ENCODE assay signal across 8 cellular contexts in the genomic region with DNA sequence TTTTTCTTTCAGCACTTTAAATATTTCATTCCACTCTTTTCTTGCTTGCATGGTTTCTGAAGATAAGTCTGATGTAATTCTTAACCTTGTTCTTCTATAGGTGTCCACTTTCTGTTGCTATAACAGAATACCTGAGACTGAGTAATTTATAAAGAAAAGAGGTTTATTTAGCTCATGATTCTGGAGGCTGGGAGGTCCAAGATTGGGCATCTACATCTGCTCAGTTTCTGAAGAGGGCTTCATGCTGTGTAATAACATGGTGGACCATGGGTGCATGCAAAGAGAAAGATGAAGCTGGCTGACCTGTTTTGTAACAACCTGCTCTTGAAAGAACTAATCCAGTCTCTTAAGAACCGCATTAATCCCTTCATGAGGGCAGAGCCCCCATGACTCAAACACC.
"Had no signal": no experiment of that assay in that cellular context is flagged by ENCODE, and none has a peak within 500 bp of the region (broad histone marks: within the 10 kb centered on the region; RNA-seq: fewer than 3 reads in every experiment).

No MANE protein-coding gene starts in this region.

- DNase-seq: GM23248, GOT3, H7, IMR-90, KBM-7 had no signal

- ATAC-seq: HCT116 had no signal

- FAIRE-seq: HTR-8/SVneo had no signal

- H3K9me3 ChIP-seq: HAP-1 had no signal

- H3K27ac ChIP-seq: GM23248 had no signal

- H3K4me1 ChIP-seq: HAP-1 had no signal

- H3K36me3 ChIP-seq: HAP-1 had no signal

- H2AFZ ChIP-seq: GM23248 had no signal

- H3K4me3 ChIP-seq: GM23248, HAP-1 had no signal

- H3K9ac ChIP-seq: GM23248 had no signal
